In the genomic region with DNA sequence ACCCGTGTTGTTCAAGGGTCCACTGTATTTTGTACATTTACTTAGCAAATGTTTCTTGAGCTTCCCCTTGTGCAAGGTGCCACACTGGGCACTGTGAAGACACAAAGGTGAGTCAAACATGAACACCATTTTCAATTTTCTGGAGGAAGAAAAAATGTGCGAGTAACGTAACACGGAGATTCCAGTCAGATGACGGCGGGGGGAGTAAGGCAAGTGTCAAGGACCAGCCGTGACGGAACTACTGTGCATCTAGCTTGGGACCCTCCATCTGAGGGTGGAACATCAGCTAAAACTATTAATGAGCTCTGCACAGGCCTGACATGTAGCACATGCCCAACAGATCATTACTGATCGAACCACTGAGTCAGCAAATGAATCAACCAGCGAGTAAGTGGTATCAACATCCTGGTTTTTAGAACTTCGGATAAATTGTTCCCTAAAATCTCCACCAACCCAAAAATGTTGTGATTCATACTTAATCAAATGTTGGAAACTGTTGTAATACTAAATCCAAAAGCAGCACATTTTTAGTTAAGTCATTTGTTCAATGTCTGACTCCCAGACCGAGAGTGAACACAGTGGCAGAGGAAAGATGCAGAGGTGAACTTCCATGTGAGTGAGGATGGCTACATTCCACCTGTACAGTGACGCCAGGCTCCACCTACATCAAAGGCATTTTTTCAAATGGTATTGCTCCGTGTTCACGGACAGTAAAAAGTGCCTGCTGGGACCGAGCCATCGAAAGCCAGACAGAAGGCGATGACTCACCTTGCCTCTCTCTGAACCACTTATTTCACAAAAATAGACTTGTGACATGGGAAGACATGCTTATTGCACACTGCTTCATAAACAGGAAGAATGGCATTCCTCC, we compare ENCODE assay signal across 16 cellular contexts.
A peak's percentile ranks its signal among the peaks of the same experiment; 100 is the strongest.
DNase-seq lines count a peak whose midpoint lies in the region; ATAC-seq and TF ChIP-seq lines count a peak whose summit lies in the region.
"Had no signal": no experiment of that assay in that cellular context is flagged by ENCODE, and none has a peak within 500 bp of the region (broad histone marks: within the 10 kb centered on the region; RNA-seq: fewer than 3 reads in every experiment).

No MANE protein-coding gene starts in this region.

- H3K4me1 Mint-ChIP-seq in WTC11: peaks cover 23% of the 10 kb centered on the region
- H3K4me1 Mint-ChIP-seq: activated T-helper 17 cell treated with anti-CD3 and anti-CD28 coated beads, Interleukin-2, amount 50 U/mL, for 72 hours; memory B cell had no signal

- H3K27ac ChIP-seq in mesenchymal stem cell (ENCODE audit: low read length, poor library complexity, severe bottlenecking): no peak overlapping the region
- H3K27ac ChIP-seq: A549, HL-60 had no signal

- H4K91ac ChIP-seq in mesenchymal stem cell (ENCODE audit: low read length): no peak overlapping the region

- no peak overlapping the region for H4K8ac ChIP-seq in mesenchymal stem cell (ENCODE audit: low read length)

- H3K4me3 Mint-ChIP-seq in WTC11: no peak overlapping the region
- H3K4me3 Mint-ChIP-seq: activated T-helper 17 cell treated with anti-CD3 and anti-CD28 coated beads, Interleukin-2, amount 50 U/mL, for 72 hours; memory B cell had no signal

- no peak overlapping the region for H3K4ac ChIP-seq in mesenchymal stem cell (ENCODE audit: low read depth in 1 of 2, low read length in 2 of 2)

- no peak overlapping the region for H2BK15ac ChIP-seq in mesenchymal stem cell (ENCODE audit: low read depth, poor library complexity, severe bottlenecking)

- H3K9me3 ChIP-seq in mesenchymal stem cell (ENCODE audit: control insufficient read depth, low read length): no peaks in the 10 kb centered on the region
- H3K9me3 ChIP-seq: A549 had no signal

- no peak for TF ChIP-seq CTCF in WTC11 (IDR thresholded peaks at IDR 0.05)

- H2BK12ac ChIP-seq in mesenchymal stem cell (ENCODE audit: low read length in 2 of 2): no peak overlapping the region

- peaks cover 23% of the 10 kb centered on the region for H3K4me1 ChIP-seq in mesenchymal stem cell (ENCODE audit: control insufficient read depth, insufficient read depth, low read depth, low read length)
- H3K4me1 ChIP-seq: A549 had no signal

- peaks cover 7% of the 10 kb centered on the region for H3K79me1 ChIP-seq in mesenchymal stem cell (replicated peaks; ENCODE audit: low read length, poor library complexity, severe bottlenecking)

- H3K27ac Mint-ChIP-seq in WTC11: no peak overlapping the region
- H3K27ac Mint-ChIP-seq: activated T-helper 17 cell treated with anti-CD3 and anti-CD28 coated beads, Interleukin-2, amount 50 U/mL, for 72 hours; memory B cell had no signal

- H3K18ac ChIP-seq in mesenchymal stem cell (ENCODE audit: low read depth in 1 of 2, low read length in 2 of 2): no peak overlapping the region

- DNase-seq in ACHN (peak; percentile 33), LoVo (ENCODE audit: low spot score) (peak; percentile 1), cerebellum (ENCODE audit: low spot score) (peak; percentile 8), mesenchymal stem cell (no peak), midbrain (lab: John Stamatoyannopoulos, UW) (no peak), WTC11 (ENCODE audit: low spot score) (no peak)
- DNase-seq in activated naive CD4-positive, alpha-beta T cell treated with Interleukin-2 at 50 U/mL for 16 hours: no peak
- DNase-seq: activated CD4-positive, CD25-positive, alpha-beta regulatory T cell treated with anti-CD3 and anti-CD28 coated beads, Interleukin-2, amount 50 U/mL, for 72 hours; cortex of kidney; NCI-H1092 treated with DMSO at 0.1 percent for 48 hours; NCI-H774 had no signal

- H2BK5ac ChIP-seq in mesenchymal stem cell (ENCODE audit: low read depth, low read length, poor library complexity, severe bottlenecking): no peak overlapping the region

- POLR2A ChIA-PET in WTC11 (lab: Charles Lee): no interaction called here

- H3K27me3 Mint-ChIP-seq in WTC11 (ENCODE audit: low read depth): no peaks in the 10 kb centered on the region
- H3K27me3 Mint-ChIP-seq: activated T-helper 17 cell treated with anti-CD3 and anti-CD28 coated beads, Interleukin-2, amount 50 U/mL, for 72 hours; memory B cell had no signal

- 77% methylated on average over 18 of the region's 18 CpGs for WGBS in mesenchymal stem cell

- CTCF ChIA-PET in WTC11 (lab: Charles Lee): interaction anchor here (0.8 to 4.2 kb wide), 10 partner anchors 35 to 184 kb away, joined by 3 to 110 read pairs (median 4); no protein-coding TSS in a partner anchor

- no peak overlapping the region for H2BK120ac ChIP-seq in mesenchymal stem cell (ENCODE audit: low read depth, low read length)

- H2AFZ ChIP-seq in mesenchymal stem cell (ENCODE audit: low read depth, low read length): no peak overlapping the region

- H3K4me2 ChIP-seq in mesenchymal stem cell (ENCODE audit: low read length, poor library complexity, severe bottlenecking): no peak overlapping the region
- H3K4me2 ChIP-seq: A549 had no signal

- H2AK5ac ChIP-seq in mesenchymal stem cell (ENCODE audit: low read length, severe bottlenecking): no peak overlapping the region

- ATAC-seq in WTC11: no peak
- ATAC-seq in SK-N-SH treated with all-trans-retinoic acid at 6 μM for 48 hours: no peak
- ATAC-seq: activated T-helper 17 cell treated with anti-CD3 and anti-CD28 coated beads, Interleukin-2, amount 50 U/mL, for 72 hours had no signal

- H3K14ac ChIP-seq in mesenchymal stem cell (ENCODE audit: low read length in 2 of 2): no peak overlapping the region

- no peak overlapping the region for H3K23ac ChIP-seq in mesenchymal stem cell (ENCODE audit: low read length in 2 of 2)

- H3K9me3 Mint-ChIP-seq in WTC11: no peaks in the 10 kb centered on the region
- H3K9me3 Mint-ChIP-seq: activated T-helper 17 cell treated with anti-CD3 and anti-CD28 coated beads, Interleukin-2, amount 50 U/mL, for 72 hours; memory B cell had no signal

- peak overlapping the region in 1 of 2 experiments; percentile 65 for H3K4me3 ChIP-seq in mesenchymal stem cell (ENCODE audit: insufficient read depth in 1 of 2, low read depth in 1 of 2, low read length in 2 of 2)
- H3K4me3 ChIP-seq: A549 had no signal

- no peaks in the 10 kb centered on the region for H3K27me3 ChIP-seq in mesenchymal stem cell (ENCODE audit: control insufficient read depth in 1 of 2, insufficient read depth in 1 of 2, low read length in 2 of 2)

- peak overlapping the region; percentile 54 for H3K9ac ChIP-seq in mesenchymal stem cell (ENCODE audit: low read length)

- no peaks in the 10 kb centered on the region for H3K36me3 Mint-ChIP-seq in WTC11
- H3K36me3 Mint-ChIP-seq: memory B cell had no signal

- in situ Hi-C loops in ACHN (cut with HindIII; ENCODE audit: low pct_ligation_motif_present, low pct_unique_long_range_greater_than_20kb, low sequenced_read_pairs): no loop called here

- peaks cover 0 to 41% of the 10 kb centered on the region in 2 experiments for H3K36me3 ChIP-seq in mesenchymal stem cell (ENCODE audit: control insufficient read depth in 1 of 2, insufficient read depth in 2 of 2, low read depth in 1 of 2, low read length in 2 of 2)

TF ChIP-seq in WTC11, 78 proteins besides CTCF, POLR2A, EP300 and RAD21:
- no peak for TF ChIP-seq TEAD4 (CRISPR knock-in tag; IDR thresholded peaks at IDR 0.05)
- TF ChIP-seq NR1H2 (CRISPR knock-in tag; IDR thresholded peaks at IDR 0.05): no peak
TF ChIP-seq in WTC11: peak in this region for 0.

TF ChIP-seq in SK-N-SH treated with all-trans-retinoic acid at 6 μM for 48 hours, 23 proteins besides CTCF, POLR2A, EP300 and RAD21:
- no peak for TF ChIP-seq ZFP30 (CRISPR knock-in tag; IDR thresholded peaks at IDR 0.05)
- TF ChIP-seq RARB (CRISPR knock-in tag; IDR thresholded peaks at IDR 0.05): no peak
- no peak for TF ChIP-seq PPARA (CRISPR knock-in tag; IDR thresholded peaks at IDR 0.05; ENCODE audit: borderline replicate concordance)
- TF ChIP-seq ARNTL (CRISPR knock-in tag; IDR thresholded peaks at IDR 0.05; ENCODE audit: borderline replicate concordance, low read depth): no peak
- TF ChIP-seq POU6F1 (CRISPR knock-in tag; IDR thresholded peaks at IDR 0.05; ENCODE audit: borderline replicate concordance, low read depth): no peak
- TF ChIP-seq CREB5 (CRISPR knock-in tag; IDR thresholded peaks at IDR 0.05; ENCODE audit: low read depth): no peak
- TF ChIP-seq ESRRG (CRISPR knock-in tag; IDR thresholded peaks at IDR 0.05): no peak
- TF ChIP-seq ZNF8 (CRISPR knock-in tag; IDR thresholded peaks at IDR 0.05): no peak
- TF ChIP-seq ZC3H10 (CRISPR knock-in tag; IDR thresholded peaks at IDR 0.05): no peak
- no peak for TF ChIP-seq CSDC2 (CRISPR knock-in tag; IDR thresholded peaks at IDR 0.05)
- TF ChIP-seq GLIS3 (CRISPR knock-in tag; IDR thresholded peaks at IDR 0.05): no peak
TF ChIP-seq in SK-N-SH treated with all-trans-retinoic acid at 6 μM for 48 hours: peak in this region for 0.

Comparison
In these comparisons a context has a peak if more than half of its experiments do, and no peak if none do; other contexts are left out.
1. DNase-seq: peak in ACHN (single experiment), LoVo (single experiment) and cerebellum (single experiment); none in mesenchymal stem cell (single experiment), midbrain (single experiment), activated naive CD4-positive, alpha-beta T cell treated with Interleukin-2 at 50 U/mL for 16 hours (single experiment) and WTC11 (single experiment).